Comparison of ENCODE assay signal across 7 cellular contexts in the genomic region with DNA sequence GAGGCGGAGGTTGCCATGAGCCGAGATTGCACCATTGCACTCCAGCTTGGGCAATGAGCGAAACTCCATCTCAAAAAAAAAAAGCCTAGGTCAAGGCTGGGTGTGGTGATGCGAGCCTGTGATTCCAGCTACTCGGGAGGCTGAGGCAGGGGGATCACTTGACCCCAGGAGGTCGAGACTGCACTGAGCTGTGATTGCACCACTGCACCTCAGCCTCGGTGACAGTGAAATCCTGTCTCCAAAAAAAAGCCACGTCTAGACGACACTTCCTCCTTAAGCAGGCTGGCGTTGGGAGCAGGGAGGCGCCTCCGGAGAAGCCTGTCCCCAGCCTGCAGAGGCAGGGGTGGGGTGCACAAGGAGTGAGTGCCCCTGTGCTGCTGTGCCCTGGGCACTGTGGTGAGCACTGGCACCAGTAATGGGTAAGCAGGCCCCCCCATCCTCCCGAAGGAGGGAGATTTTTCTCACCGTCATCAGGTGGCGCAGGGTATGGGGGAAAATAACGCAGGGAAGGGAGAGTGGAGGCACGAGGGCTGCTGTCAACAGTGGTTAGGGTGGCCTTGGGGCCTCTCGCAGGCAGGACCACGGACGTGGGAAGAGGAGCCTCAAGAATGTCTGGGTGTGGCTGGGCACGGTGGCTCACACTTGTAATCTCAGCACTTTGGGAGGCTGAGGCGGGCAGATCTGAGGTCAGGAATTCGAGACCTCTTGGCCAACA. TPM values are rescaled to one million over a fixed set of nuclear protein-coding genes. Genes with fewer than 3 reads are reported as not detected.
DNase-seq lines count a peak whose midpoint lies in the region; ATAC-seq, FAIRE-seq and TF ChIP-seq lines count a peak whose summit lies in the region.
"Had no signal": no experiment of that assay in that cellular context is flagged by ENCODE, and none has a peak within 500 bp of the region (broad histone marks: within the 10 kb centered on the region; RNA-seq: fewer than 3 reads in every experiment).

No MANE protein-coding gene starts in this region.

- TF ChIP-seq RAD21 in GM12878 (IDR thresholded peaks at IDR 0.05; ENCODE audit: insufficient read depth, low read depth, low read length): no peak

- TF ChIP-seq CTCF in GM12878 (IDR thresholded peaks at IDR 0.05 in 2 of 3, conservative IDR thresholded peaks at IDR 0.05 in 1 of 3; ENCODE audit: control insufficient read depth in 2 of 3, extremely low read depth in 1 of 3, insufficient read depth in 1 of 3, low read depth in 3 of 3, low read length in 3 of 3) (no peak), transverse colon (IDR thresholded peaks at IDR 0.05) (no peak)

- RAD21 ChIA-PET in GM12878 (lab: Charles Lee; ENCODE audit: unreplicated experiment): interaction anchor here (0.9 to 8.6 kb wide), 7 partner anchors 12 to 180 kb away, joined by 3 to 166 read pairs (median 4); partner anchors contain the start of gene ANGPTL6

- H3K27me3 ChIP-seq in GM12878 (replicated peaks in 1 of 2; ENCODE audit: control insufficient read depth in 2 of 2, insufficient read depth in 2 of 2, low read length in 1 of 2) (no peaks in the 10 kb centered on the region), transverse colon (no peaks in the 10 kb centered on the region)

- BruUV-seq in GM12878 (replicated peaks; lab: Mats Ljungman, UMichigan): TSS peak; percentile 47

- no peak overlapping the region for H2AFZ ChIP-seq in GM12878 (ENCODE audit: control insufficient read depth, low read depth, low read length)

- intact Hi-C loops in GM12878 (cut with micrococcal nuclease; ENCODE audit: unreplicated experiment): loop anchor here (1.0 to 5.0 kb wide), 2 partner anchors 13 to 85 kb away; no protein-coding TSS in a partner anchor
- intact Hi-C loops in transverse colon (cut with DNase I; ENCODE audit: low total_unique reads): loop anchor here (10.0 kb wide), 1 partner anchor 123 kb away; the partner anchor contains the start of gene S1PR2

- H3K27ac ChIP-seq in GM12878 (ENCODE audit: control insufficient read depth, insufficient read depth): peak overlapping the region; percentile 62
- peak overlapping the region; percentile 7 to 55 (median 48) for H3K27ac ChIP-seq in transverse colon

- H3K9me3 ChIP-seq in GM12878 (replicated peaks; ENCODE audit: control insufficient read depth, insufficient read depth, low read length) (no peaks in the 10 kb centered on the region), transverse colon (no peaks in the 10 kb centered on the region)

- H3K79me2 ChIP-seq in GM12878 (ENCODE audit: control insufficient read depth, insufficient read depth, low read length): peaks cover 50% of the 10 kb centered on the region

- H3K36me3 ChIP-seq in GM12878 (ENCODE audit: control insufficient read depth in 2 of 2, insufficient read depth in 2 of 2, low read length in 1 of 2) (peaks cover 17 to 62% of the 10 kb centered on the region in 2 experiments; a peak in 3 of 4 replicates), transverse colon (peaks cover 0 to 52% (median 18%) of the 10 kb centered on the region in 4 donors)

- peak; percentile 64 for TF ChIP-seq POLR2A in GM12878 (IDR thresholded peaks at IDR 0.05; ENCODE audit: low read depth, low read length)
- TF ChIP-seq POLR2A in transverse colon (IDR thresholded peaks at IDR 0.05): no peak

- in situ Hi-C loops in GM12878 (cut with MboI): no loop called here
- in situ Hi-C loops in transverse colon (cut with MboI; ENCODE audit: low pct_ligation_motif_present in 1 of 4, low pct_unique_long_range_greater_than_20kb in 1 of 4, low sequenced_read_pairs in 3 of 4): loop anchor here in 1 of 4 donors (25.0 kb wide), 1 partner anchor 125 kb away; the partner anchor contains the start of gene S1PR2

- TF ChIP-seq EP300 in GM12878 (IDR thresholded peaks at IDR 0.05; ENCODE audit: borderline replicate concordance in 1 of 2, control insufficient read depth in 1 of 2, low read depth in 2 of 2, low read length in 2 of 2) (no peak), transverse colon (IDR thresholded peaks at IDR 0.05; ENCODE audit: low read depth) (no peak)

- CTCF ChIA-PET in GM12878 (lab: Yijun Ruan, JAX): interaction anchor here (0.6 to 9.8 kb wide), 10 partner anchors 8 to 180 kb away, joined by 3 to 171 read pairs (median 6); partner anchors contain the start of gene ANGPTL6

- peak; percentile 77 for FAIRE-seq in GM12878 (lab: Jason Lieb, UNC)

- no peaks in the 10 kb centered on the region for H4K20me1 ChIP-seq in GM12878 (ENCODE audit: control insufficient read depth, insufficient read depth)

- WGBS in GM12878 (ENCODE audit: insufficient coverage, insufficient replicate concordance, low lambda C conversion rate, missing lambda C conversion rate): 34% methylated on average over 23 of the region's 23 CpGs
- 55 to 57% methylated on average over 4 to 23 of the region's 23 CpGs for WGBS in transverse colon (ENCODE audit: low coverage in 1 of 2), 2 donors

- DNase-seq in activated T-cell treated with anti-CD3 and anti-CD28 coated beads for 24 hours (ENCODE audit: low read depth) (peak; percentile 55), activated T-cell treated with anti-CD3 and anti-CD28 coated beads for 4 hours (no peak), GM12878 (ENCODE audit: low read depth, low spot score) (no peak), transverse colon (peak; percentile 14)
- DNase-seq: DMS79 treated with DMSO at 0.1 percent for 48 hours had no signal

- SMC1A ChIA-PET in GM12878 (lab: Charles Lee; ENCODE audit: uncharacterized antibody, unreplicated experiment): interaction anchor here (1.7 to 11.4 kb wide), 4 partner anchors 12 to 180 kb away, joined by 5 to 150 read pairs (median 8); partner anchors contain the start of gene ANGPTL6

- POLR2A ChIA-PET in GM12878 (lab: Charles Lee): interaction anchor here (0.5 to 5.4 kb wide), 7 partner anchors 8 to 66 kb away, joined by 3 to 58 read pairs (median 7); partner anchors contain the start of gene ANGPTL6

- peak overlapping the region; percentile 51 for H3K4me3 ChIP-seq in GM12878
- peak overlapping the region in 1 of 4 donors; percentile 4 for H3K4me3 ChIP-seq in transverse colon

- H3K4me1 ChIP-seq in GM12878 (ENCODE audit: control insufficient read depth, insufficient read depth, low read length): peaks cover 44% of the 10 kb centered on the region
- H3K4me1 ChIP-seq in transverse colon: peaks cover 2 to 14% (median 9%) of the 10 kb centered on the region in 4 donors

- H3K9ac ChIP-seq in GM12878 (ENCODE audit: control insufficient read depth, insufficient read depth, low read length): peak overlapping the region; percentile 35; the same call in 1 of the 2 replicates

- ATAC-seq in GM12878 (peak; percentile 21), HG02852 (IDR thresholded peaks at IDR 0.05; ENCODE audit: unreplicated experiment) (no peak), GM21576 (IDR thresholded peaks at IDR 0.05; ENCODE audit: unreplicated experiment) (no peak)

- H3K4me2 ChIP-seq in GM12878 (ENCODE audit: control insufficient read depth, insufficient read depth): peak overlapping the region; percentile 28

RNA-seq across cellular contexts. Expression of gene P2RY11, which starts 0.7 kb away (rescaled TPM):
- 57.8 and 61.7 TPM in 2 replicates for total RNA-seq in GM12878 (2013; cell fraction: nucleolus; rRNA removed)
- 11.4 and 17.4 TPM in 2 replicates for total RNA-seq in GM12878 (2014; rRNA removed)
- 7.4 and 8.2 TPM in 2 replicates for total RNA-seq in GM12878 (2014; rRNA removed; fragmentation: Illumina TruSeq; extraction: Trizol)
- 42.0 and 46.5 TPM in 2 replicates for total RNA-seq in GM12878 (2021)
- polyA plus RNA-seq in GM12878 (2011; ENCODE audit: low read depth): 5.0 TPM
- 12.5 and 26.5 TPM in 2 replicates for polyA plus RNA-seq in GM12878 (2011; rRNA removed)
- polyA plus RNA-seq in GM12878 (2011; cell fraction: cytosol; rRNA removed): 44.1 and 69.0 TPM in 2 replicates
- 81.5 and 114 TPM in 2 replicates for polyA plus RNA-seq in GM12878 (2011; cell fraction: nucleus; rRNA removed)
- 28.3 and 37.9 TPM in 2 replicates for polyA plus RNA-seq in GM12878 (2012)
- 1.2 and 4.9 TPM in 2 replicates for polyA plus RNA-seq in GM12878 (2014; fragmentation: Illumina TruSeq; extraction: Trizol)
- under 1 TPM; 0.14 to 0.57 TPM for polyA plus RNA-seq in GM12878 (2014; fragmentation: Nextera tagmentation; extraction: Ambion mirVana)
- 32.5 and 39.0 TPM in 2 replicates for polyA plus RNA-seq in GM12878 (2014; rRNA removed)
- 1 to 10 TPM; 6.7 to 7.0 TPM for polyA plus RNA-seq in GM12878 (2016; fragmentation: Nextera tagmentation; extraction: Ambion mirVana)
- 16.9 and 49.7 TPM in 2 replicates for polyA minus RNA-seq in GM12878 (2011; rRNA and poly(A)+ RNA removed)
- polyA minus RNA-seq in GM12878 (2011; cell fraction: cytosol; rRNA and poly(A)+ RNA removed): 22.1 and 26.3 TPM in 2 replicates
- 8.6 and 28.3 TPM in 2 replicates for polyA minus RNA-seq in GM12878 (2011; cell fraction: nucleus; rRNA and poly(A)+ RNA removed)
- 10 to 100 TPM in 1 of 4 donors, 1 to 10 TPM in 2, under 1 TPM in 1; 0.80 to 13.8 (median 6.9) TPM for total RNA-seq in transverse colon

RNA-seq across cellular contexts. Expression of gene PPAN, which starts 6.0 kb away (rescaled TPM):
- total RNA-seq in GM12878 (2013; cell fraction: nucleolus; rRNA removed): 135 and 145 TPM in 2 replicates
- total RNA-seq in GM12878 (2014; rRNA removed) (96.5 and 123 TPM in 2 replicates), GM12878 (2014; rRNA removed; fragmentation: Illumina TruSeq; extraction: Trizol) (67.6 and 68.9 TPM in 2 replicates), GM12878 (2021) (147 and 165 TPM in 2 replicates), transverse colon (10 to 100 TPM; 10.1 to 31.8 (median 21.5) TPM)
- 26.9 TPM for polyA plus RNA-seq in GM12878 (2011; ENCODE audit: low read depth)
- polyA plus RNA-seq in GM12878 (2011; rRNA removed) (40.1 and 92.2 TPM in 2 replicates), GM12878 (2014; fragmentation: Illumina TruSeq; extraction: Trizol) (20.3 and 65.0 TPM in 2 replicates), GM12878 (2014; fragmentation: Nextera tagmentation; extraction: Ambion mirVana) (1 to 10 TPM; 2.1 to 7.6 TPM), GM12878 (2014; rRNA removed) (149 and 196 TPM in 2 replicates), GM12878 (2016; fragmentation: Nextera tagmentation; extraction: Ambion mirVana) (100 to 1,000 TPM; 163 to 171 TPM)
- polyA plus RNA-seq in GM12878 (2011; cell fraction: cytosol; rRNA removed): 92.2 and 132 TPM in 2 replicates
- 173 and 212 TPM in 2 replicates for polyA plus RNA-seq in GM12878 (2011; cell fraction: nucleus; rRNA removed)
- polyA plus RNA-seq in GM12878 (2012): 78.6 and 81.6 TPM in 2 replicates
- 113 and 176 TPM in 2 replicates for polyA minus RNA-seq in GM12878 (2011; rRNA and poly(A)+ RNA removed)
- 70.0 and 73.4 TPM in 2 replicates for polyA minus RNA-seq in GM12878 (2011; cell fraction: cytosol; rRNA and poly(A)+ RNA removed)
- 69.6 and 130 TPM in 2 replicates for polyA minus RNA-seq in GM12878 (2011; cell fraction: nucleus; rRNA and poly(A)+ RNA removed)

RNA-seq across cellular contexts. Expression of gene EIF3G, which starts 7.5 kb away (rescaled TPM):
- 95.9 and 98.0 TPM in 2 replicates for total RNA-seq in GM12878 (2013; cell fraction: nucleolus; rRNA removed)
- total RNA-seq in GM12878 (2014; rRNA removed): 356 and 362 TPM in 2 replicates
- total RNA-seq in GM12878 (2014; rRNA removed; fragmentation: Illumina TruSeq; extraction: Trizol): 187 and 220 TPM in 2 replicates
- 303 and 318 TPM in 2 replicates for total RNA-seq in GM12878 (2021)
- polyA plus RNA-seq in GM12878 (2011; ENCODE audit: low read depth): 79.2 TPM
- 101 and 119 TPM in 2 replicates for polyA plus RNA-seq in GM12878 (2011; rRNA removed)
- 166 and 220 TPM in 2 replicates for polyA plus RNA-seq in GM12878 (2011; cell fraction: cytosol; rRNA removed)
- 377 and 479 TPM in 2 replicates for polyA plus RNA-seq in GM12878 (2011; cell fraction: nucleus; rRNA removed)
- polyA plus RNA-seq in GM12878 (2012): 208 and 240 TPM in 2 replicates
- polyA plus RNA-seq in GM12878 (2014; fragmentation: Illumina TruSeq; extraction: Trizol): 132 and 219 TPM in 2 replicates
- polyA plus RNA-seq in GM12878 (2014; fragmentation: Nextera tagmentation; extraction: Ambion mirVana): 10 to 100 TPM; 28.0 to 48.5 TPM
- 284 and 299 TPM in 2 replicates for polyA plus RNA-seq in GM12878 (2014; rRNA removed)
- polyA plus RNA-seq in GM12878 (2016; fragmentation: Nextera tagmentation; extraction: Ambion mirVana): 100 to 1,000 TPM; 201 to 225 TPM
- polyA minus RNA-seq in GM12878 (2011; rRNA and poly(A)+ RNA removed): 45.5 and 84.7 TPM in 2 replicates
- 47.4 and 49.3 TPM in 2 replicates for polyA minus RNA-seq in GM12878 (2011; cell fraction: cytosol; rRNA and poly(A)+ RNA removed)
- polyA minus RNA-seq in GM12878 (2011; cell fraction: nucleus; rRNA and poly(A)+ RNA removed): 61.5 and 116 TPM in 2 replicates
- 100 to 1,000 TPM; 169 to 293 (median 198) TPM for total RNA-seq in transverse colon

RNA-seq across cellular contexts. Expression of gene ANGPTL6, which starts 9.7 kb away (rescaled TPM):
- 38.8 and 41.4 TPM in 2 replicates for total RNA-seq in GM12878 (2013; cell fraction: nucleolus; rRNA removed)
- 13.1 and 17.4 TPM in 2 replicates for total RNA-seq in GM12878 (2014; rRNA removed)
- 6.0 and 7.2 TPM in 2 replicates for total RNA-seq in GM12878 (2014; rRNA removed; fragmentation: Illumina TruSeq; extraction: Trizol)
- total RNA-seq in GM12878 (2021): 16.5 and 16.8 TPM in 2 replicates
- 11.7 TPM for polyA plus RNA-seq in GM12878 (2011; ENCODE audit: low read depth)
- 10.5 and 23.6 TPM in 2 replicates for polyA plus RNA-seq in GM12878 (2011; rRNA removed)
- polyA plus RNA-seq in GM12878 (2011; cell fraction: cytosol; rRNA removed): 40.4 and 48.7 TPM in 2 replicates
- polyA plus RNA-seq in GM12878 (2011; cell fraction: nucleus; rRNA removed): 150 and 154 TPM in 2 replicates
- polyA plus RNA-seq in GM12878 (2012): 23.2 and 29.6 TPM in 2 replicates
- polyA plus RNA-seq in GM12878 (2014; fragmentation: Illumina TruSeq; extraction: Trizol): 2.3 and 6.6 TPM in 2 replicates
- under 1 TPM; 0.45 to 0.90 TPM for polyA plus RNA-seq in GM12878 (2014; fragmentation: Nextera tagmentation; extraction: Ambion mirVana)
- 18.3 and 18.9 TPM in 2 replicates for polyA plus RNA-seq in GM12878 (2014; rRNA removed)
- 1 to 10 TPM; 1.3 to 4.9 TPM for polyA plus RNA-seq in GM12878 (2016; fragmentation: Nextera tagmentation; extraction: Ambion mirVana)
- 7.7 and 16.2 TPM in 2 replicates for polyA minus RNA-seq in GM12878 (2011; rRNA and poly(A)+ RNA removed)
- polyA minus RNA-seq in GM12878 (2011; cell fraction: cytosol; rRNA and poly(A)+ RNA removed): 8.8 and 10.2 TPM in 2 replicates
- 8.5 and 16.2 TPM in 2 replicates for polyA minus RNA-seq in GM12878 (2011; cell fraction: nucleus; rRNA and poly(A)+ RNA removed)
- 1 to 10 TPM in 1 of 4 donors, under 1 TPM in 2, not detected in 1; 0.32 to 4.5 (median 0.55) TPM for total RNA-seq in transverse colon

RNA-seq across cellular contexts. Expression of gene SHFL, which starts 26.1 kb away (rescaled TPM):
- 59.9 and 73.5 TPM in 2 replicates for total RNA-seq in GM12878 (2013; cell fraction: nucleolus; rRNA removed)
- 44.6 and 45.4 TPM in 2 replicates for total RNA-seq in GM12878 (2014; rRNA removed)
- 30.5 and 30.7 TPM in 2 replicates for total RNA-seq in GM12878 (2014; rRNA removed; fragmentation: Illumina TruSeq; extraction: Trizol)
- total RNA-seq in GM12878 (2021): 51.7 and 57.9 TPM in 2 replicates
- 39.3 TPM for polyA plus RNA-seq in GM12878 (2011; ENCODE audit: low read depth)
- polyA plus RNA-seq in GM12878 (2011; rRNA removed): 53.1 and 63.7 TPM in 2 replicates
- polyA plus RNA-seq in GM12878 (2011; cell fraction: cytosol; rRNA removed): 68.1 and 104 TPM in 2 replicates
- polyA plus RNA-seq in GM12878 (2011; cell fraction: nucleus; rRNA removed): 400 and 422 TPM in 2 replicates
- polyA plus RNA-seq in GM12878 (2012): 71.2 and 100 TPM in 2 replicates
- polyA plus RNA-seq in GM12878 (2014; fragmentation: Illumina TruSeq; extraction: Trizol): 41.7 and 49.6 TPM in 2 replicates
- polyA plus RNA-seq in GM12878 (2014; fragmentation: Nextera tagmentation; extraction: Ambion mirVana): 10 to 100 TPM in 1 of 2 experiments, 1 to 10 TPM in 1; 8.0 to 18.3 TPM
- polyA plus RNA-seq in GM12878 (2014; rRNA removed): 83.8 and 83.9 TPM in 2 replicates
- polyA plus RNA-seq in GM12878 (2016; fragmentation: Nextera tagmentation; extraction: Ambion mirVana): 10 to 100 TPM; 33.6 to 36.8 TPM
- 34.3 and 50.4 TPM in 2 replicates for polyA minus RNA-seq in GM12878 (2011; rRNA and poly(A)+ RNA removed)
- 16.6 and 22.1 TPM in 2 replicates for polyA minus RNA-seq in GM12878 (2011; cell fraction: cytosol; rRNA and poly(A)+ RNA removed)
- 40.0 and 54.8 TPM in 2 replicates for polyA minus RNA-seq in GM12878 (2011; cell fraction: nucleus; rRNA and poly(A)+ RNA removed)
- total RNA-seq in transverse colon: 10 to 100 TPM; 24.5 to 56.1 (median 39.0) TPM

Comparison
In these comparisons a context has a peak if more than half of its experiments do, and no peak if none do; other contexts are left out.
1. DNase-seq: peak in activated T-cell treated with anti-CD3 and anti-CD28 coated beads for 24 hours (single experiment) and transverse colon (single experiment); none in activated T-cell treated with anti-CD3 and anti-CD28 coated beads for 4 hours (single experiment) and GM12878 (single experiment).